ENCODE assay signal across 21 cellular contexts in genomic region chr3:122496529-122496928, GRCh38. TPM values are rescaled to one million over a fixed set of nuclear protein-coding genes. Genes with fewer than 3 reads are reported as not detected.
DNase-seq lines count a peak whose midpoint lies in the region; ATAC-seq, FAIRE-seq and TF ChIP-seq lines count a peak whose summit lies in the region.
"Had no signal": no experiment of that assay in that cellular context is flagged by ENCODE, and none has a peak within 500 bp of the region (broad histone marks: within the 10 kb centered on the region; RNA-seq: fewer than 3 reads in every experiment).

No MANE protein-coding gene starts in this region.

- FAIRE-seq in A549 (lab: Jason Lieb, UNC) = no peak
- no peak for FAIRE-seq in keratinocyte (lab: Jason Lieb, UNC)
- FAIRE-seq: endometrium had no signal

- H3K36me3 Mint-ChIP-seq in WTC11 = peaks cover 29% of the 10 kb centered on the region

- H3K9me1 ChIP-seq in keratinocyte (ENCODE audit: control insufficient read depth, extremely low read depth, insufficient read depth, low read length) = no peaks in the 10 kb centered on the region

- no peaks in the 10 kb centered on the region for H3K27me3 Mint-ChIP-seq in WTC11 (ENCODE audit: low read depth)
- H3K27me3 Mint-ChIP-seq: CD4-positive, alpha-beta memory T cell had no signal

- no peaks in the 10 kb centered on the region for H3K9me2 ChIP-seq in HCT116 (ENCODE audit: insufficient read depth)

- H3K36me3 ChIP-seq in HCT116 (ENCODE audit: control insufficient read depth in 1 of 2, insufficient read depth in 2 of 2, low read length in 2 of 2) (peaks cover 3% of the 10 kb centered on the region in 2 experiments; a peak in 3 of 4 replicates), keratinocyte (ENCODE audit: control insufficient read depth in 2 of 2, extremely low read depth in 1 of 2, insufficient read depth in 2 of 2, low read length in 2 of 2) (peaks cover 0 to 6% of the 10 kb centered on the region in 2 experiments), testis (ENCODE audit: low read depth, missing control alignments) (no peaks in the 10 kb centered on the region)

- WGBS in A549 (ENCODE audit: missing lambda C conversion rate) = 83% methylated on average over 2 of the region's 2 CpGs
- 70 to 82% methylated on average over 2 of the region's 2 CpGs for WGBS in testis, 2 donors

- H3K79me2 ChIP-seq in HCT116 (ENCODE audit: insufficient read depth, low read length) (peaks cover 81% of the 10 kb centered on the region), keratinocyte (ENCODE audit: control insufficient read depth, insufficient read depth, low read length) (peaks cover 30% of the 10 kb centered on the region)

- intact Hi-C loops in HCT116 (cut with micrococcal nuclease) (no loop called here), testis (cut with DNase I; ENCODE audit: low total_unique reads) (no loop called here)

- H3K9ac ChIP-seq in HCT116 (ENCODE audit: low read length) (no peak overlapping the region), keratinocyte (ENCODE audit: control insufficient read depth, extremely low read depth, insufficient read depth, low read length) (no peak overlapping the region)

- BruUV-seq in HCT116 (replicated peaks; lab: Mats Ljungman, UMichigan) = no TSS peak

- dilution Hi-C loops in keratinocyte (cut with MboI; ENCODE audit: extremely low pct_ligation_motif_present, low sequenced_read_pairs) = no loop called here

- peak overlapping the region; percentile 57 for H3K4me3 Mint-ChIP-seq in WTC11
- H3K4me3 Mint-ChIP-seq: CD4-positive, alpha-beta memory T cell; stimulated activated effector memory CD8-positive, alpha-beta T cell treated with anti-CD3 and anti-CD28 coated beads, Interleukin-12 subunit alpha, Interleukin-12 subunit beta, amount 100 ng/mL, for 72 hours had no signal

- CTCF ChIA-PET in A549 (lab: Yijun Ruan, JAX) (interaction anchor here (0.6 kb wide), 1 partner anchor 65 kb away, joined by 5 read pairs; no protein-coding TSS in a partner anchor), HCT116 (lab: Charles Lee) (interaction anchor here (1.0 kb wide), 1 partner anchor 112 kb away, joined by 3 read pairs; the partner anchor contains the start of gene FAM162A), WTC11 (lab: Charles Lee) (no interaction called here)

- H3K4me3 ChIP-seq in A549 = no peak overlapping the region
- no peak overlapping the region for H3K4me3 ChIP-seq in HCT116 (replicated peaks in 1 of 2; ENCODE audit: low read depth in 1 of 2, low read length in 2 of 2)
- no peak overlapping the region for H3K4me3 ChIP-seq in keratinocyte (ENCODE audit: control insufficient read depth in 2 of 3, extremely low read depth in 1 of 3, insufficient read depth in 2 of 3, low read depth in 1 of 3, low read length in 3 of 3)
- no peak overlapping the region for H3K4me3 ChIP-seq in testis
- H3K4me3 ChIP-seq: right atrium auricular region, upper lobe of right lung had no signal

- TF ChIP-seq POLR2A in A549 (IDR thresholded peaks at IDR 0.05; ENCODE audit: low read length) = no peak
- no peak for TF ChIP-seq POLR2A in HCT116 (IDR thresholded peaks at IDR 0.05; ENCODE audit: borderline replicate concordance, extremely low read depth, insufficient read depth, insufficient read length)
- no peak for TF ChIP-seq POLR2A in testis (IDR thresholded peaks at IDR 0.05)

- H3K27ac ChIP-seq in A549 = peak overlapping the region; percentile 42 to 68; a peak in 5 of 6 replicates
- no peak overlapping the region for H3K27ac ChIP-seq in HCT116 (ENCODE audit: low read depth, low read length)
- H3K27ac ChIP-seq in keratinocyte (ENCODE audit: control insufficient read depth, insufficient read depth, low read length) = peak overlapping the region; percentile 47
- H3K27ac ChIP-seq in testis = no peak overlapping the region
- H3K27ac ChIP-seq: right atrium auricular region, upper lobe of right lung had no signal

- H3K4me2 ChIP-seq in A549 = no peak overlapping the region
- H3K4me2 ChIP-seq in HCT116 (ENCODE audit: low read length) = peak overlapping the region; percentile 43; the same call in 1 of the 2 replicates
- H3K4me2 ChIP-seq in keratinocyte (ENCODE audit: control insufficient read depth, extremely low read depth, insufficient read depth, low read depth, low read length) = peak overlapping the region; percentile 38

- POLR2A ChIA-PET in A549 (lab: Yijun Ruan, JAX) = interaction anchor here (0.7 kb wide), 1 partner anchor 80 kb away, joined by 3 read pairs; the partner anchor contains the start of gene WDR5B
- POLR2A ChIA-PET in HCT116 (lab: Charles Lee) = no interaction called here
- POLR2A ChIA-PET in WTC11 (lab: Charles Lee) = no interaction called here

- peaks cover 45% of the 10 kb centered on the region for H3K4me1 Mint-ChIP-seq in WTC11

- no peaks in the 10 kb centered on the region for H3K9me3 Mint-ChIP-seq in WTC11
- H3K9me3 Mint-ChIP-seq: CD4-positive, alpha-beta memory T cell; stimulated activated effector memory CD8-positive, alpha-beta T cell treated with anti-CD3 and anti-CD28 coated beads, Interleukin-12 subunit alpha, Interleukin-12 subunit beta, amount 100 ng/mL, for 72 hours had no signal

- H2AFZ ChIP-seq in HCT116 (ENCODE audit: low read depth, low read length, poor library complexity, severe bottlenecking) (no peak overlapping the region), keratinocyte (ENCODE audit: control insufficient read depth, low read length) (no peak overlapping the region)

- ATAC-seq in A549 = no peak
- no peak for ATAC-seq in HCT116
- ATAC-seq in WTC11 = no peak
- no peak for ATAC-seq in GM21515 (IDR thresholded peaks at IDR 0.05; ENCODE audit: unreplicated experiment)
- ATAC-seq: stimulated activated effector memory CD8-positive, alpha-beta T cell treated with anti-CD3 and anti-CD28 coated beads, Interleukin-12 subunit alpha, Interleukin-12 subunit beta, amount 100 ng/mL, for 72 hours; upper lobe of right lung had no signal

- TF ChIP-seq RAD21 in A549 (conservative IDR thresholded peaks at IDR 0.05 in 1 of 2, IDR thresholded peaks at IDR 0.05 in 1 of 2) (no peak), HCT116 (IDR thresholded peaks at IDR 0.05; ENCODE audit: low read depth) (no peak)

- RAD21 ChIA-PET in HCT116 (lab: Charles Lee; ENCODE audit: low non-redundant PET in 1 of 2, low total read pairs in 2 of 2, uncharacterized antibody in 2 of 2, unreplicated experiment in 2 of 2) = no interaction called here

- DNase-seq in A549 (ENCODE audit: low read depth in 1 of 2, low spot score in 1 of 2) (no peak), HCT116 (ENCODE audit: low read depth, low spot score) (no peak), WTC11 (ENCODE audit: low spot score) (no peak), keratinocyte (ENCODE audit: low read depth, low spot score) (no peak), SIG-M5 (lab: John Stamatoyannopoulos, UW) (no peak), testis (no peak), NCI-H1048 (lab: John Stamatoyannopoulos, UW) (no peak)
- DNase-seq: activated CD4-positive, alpha-beta T cell treated with anti-CD3 and anti-CD28 coated beads for 4 hours; activated effector memory CD4-positive, alpha-beta T cell treated with Interleukin-2 at 50 U/mL for 16 hours; amniotic stem cell; CD4-positive, alpha-beta memory T cell; cerebellar nuclear complex; DMS79; NCI-H1694 treated with DMSO at 0.1 percent for 48 hours; NCI-H2227 treated with DMSO at 0.1 percent for 48 hours; stimulated activated CD4-positive, alpha-beta T cell treated with anti-CD3 and anti-CD28 coated beads, Interleukin-15, amount 100 ng/mL, for 24 hours; upper lobe of right lung had no signal

- no peak for TF ChIP-seq CTCF in A549 (IDR thresholded peaks at IDR 0.05)
- TF ChIP-seq CTCF in HCT116 (IDR thresholded peaks at IDR 0.05 in 2 of 3, conservative IDR thresholded peaks at IDR 0.05 in 1 of 3; ENCODE audit: borderline replicate concordance in 1 of 3, insufficient read depth in 1 of 3, low read depth in 2 of 3, low read length in 2 of 3) = no peak
- no peak for TF ChIP-seq CTCF in WTC11 (IDR thresholded peaks at IDR 0.05)
- no peak for TF ChIP-seq CTCF in keratinocyte (optimal IDR thresholded peaks at IDR 0.05 in 1 of 3, IDR thresholded peaks at IDR 0.05 in 1 of 3, conservative IDR thresholded peaks at IDR 0.05 in 1 of 3; ENCODE audit: extremely low read depth in 1 of 3, insufficient read depth in 2 of 3, low read length in 3 of 3)
- no peak for TF ChIP-seq CTCF in testis (IDR thresholded peaks at IDR 0.05)

- H3K27me3 ChIP-seq in HCT116 (ENCODE audit: insufficient read depth, low read length) = no peaks in the 10 kb centered on the region
- H3K27me3 ChIP-seq in keratinocyte (ENCODE audit: control insufficient read depth, extremely low read depth, insufficient read depth, low read length) = no peaks in the 10 kb centered on the region
- H3K27me3 ChIP-seq in testis = no peaks in the 10 kb centered on the region
- H3K27me3 ChIP-seq: right atrium auricular region, upper lobe of right lung had no signal

- H3K27ac Mint-ChIP-seq in WTC11 = peak overlapping the region; percentile 97
- H3K27ac Mint-ChIP-seq: stimulated activated effector memory CD8-positive, alpha-beta T cell treated with anti-CD3 and anti-CD28 coated beads, Interleukin-12 subunit alpha, Interleukin-12 subunit beta, amount 100 ng/mL, for 72 hours had no signal

- H3K4me1 ChIP-seq in A549 = peaks cover 7% of the 10 kb centered on the region; the same call in 1 of the 3 replicates
- peaks cover 2 to 26% of the 10 kb centered on the region in 2 experiments; a peak in 3 of 4 replicates for H3K4me1 ChIP-seq in HCT116 (ENCODE audit: control insufficient read depth in 1 of 2, insufficient read depth in 2 of 2, low read length in 2 of 2)
- peaks cover 35% of the 10 kb centered on the region for H3K4me1 ChIP-seq in keratinocyte (ENCODE audit: control insufficient read depth, extremely low read depth, insufficient read depth, low read length)
- no peaks in the 10 kb centered on the region for H3K4me1 ChIP-seq in testis

- peaks cover 7% of the 10 kb centered on the region; the same call in 1 of the 2 replicates for H4K20me1 ChIP-seq in HCT116 (ENCODE audit: insufficient read depth)
- H4K20me1 ChIP-seq in keratinocyte (ENCODE audit: control insufficient read depth, extremely low read depth, insufficient read depth, low read length) = peaks cover 3% of the 10 kb centered on the region

- TF ChIP-seq EP300 in A549 (IDR thresholded peaks at IDR 0.05) = no peak

- H3K9me3 ChIP-seq in A549 (no peaks in the 10 kb centered on the region), HCT116 (ENCODE audit: control insufficient read depth in 1 of 2, insufficient read depth in 1 of 2, low read depth in 1 of 2, low read length in 2 of 2) (no peaks in the 10 kb centered on the region), keratinocyte (ENCODE audit: control insufficient read depth, low read depth, low read length) (no peaks in the 10 kb centered on the region), testis (no peaks in the 10 kb centered on the region)
- H3K9me3 ChIP-seq: right atrium auricular region, upper lobe of right lung had no signal

RNA-seq across cellular contexts. Expression of gene KPNA1, which starts 18.2 kb away (rescaled TPM):
- polyA plus RNA-seq in A549 (2011; rRNA removed) = 81.8 and 86.6 TPM in 2 replicates
- polyA plus RNA-seq in A549 (2012; cell fraction: cytosol; rRNA removed) = 19.6 and 25.4 TPM in 2 replicates
- polyA plus RNA-seq in A549 (2012; cell fraction: nucleus; rRNA removed) = 14.9 and 20.9 TPM in 2 replicates
- 48.1 to 50.7 TPM (median 48.9 TPM) in 3 replicates for polyA plus RNA-seq in A549 (2017; fragmentation: RNase III; extraction: RNeasy Plus Mini Kit Qiagen cat#74134 plus additional on column Dnase treatment)
- polyA minus RNA-seq in A549 (2011; rRNA and poly(A)+ RNA removed) = 56.5 and 78.2 TPM in 2 replicates
- 73.4 TPM for total RNA-seq in HCT116 (2021; ENCODE audit: unreplicated experiment)
- polyA plus RNA-seq in HCT116 (2012) = 15.6 and 23.3 TPM in 2 replicates
- 53.8 to 58.8 TPM (median 58.2 TPM) in 3 replicates for total RNA-seq in WTC11 (2021)
- polyA plus RNA-seq in keratinocyte = 59.4 to 66.7 TPM (median 61.4 TPM) in 3 replicates
- 75.1 TPM for polyA plus RNA-seq in keratinocyte (2011; ENCODE audit: low read depth)
- polyA plus RNA-seq in keratinocyte (2011; cell fraction: cytosol; rRNA removed) = 44.0 and 104 TPM in 2 replicates
- 81.2 and 84.6 TPM in 2 replicates for polyA plus RNA-seq in keratinocyte (2011; cell fraction: nucleus; rRNA removed)
- polyA plus RNA-seq in keratinocyte (2012; ENCODE audit: low replicate concordance) = 58.3 and 66.0 TPM in 2 replicates
- polyA minus RNA-seq in keratinocyte = 77.6 to 91.5 TPM (median 80.5 TPM) in 3 replicates
- polyA minus RNA-seq in keratinocyte (2011; cell fraction: cytosol; rRNA and poly(A)+ RNA removed) = 38.6 TPM
- polyA minus RNA-seq in keratinocyte (2011; cell fraction: nucleus; rRNA and poly(A)+ RNA removed) = 32.2 and 71.0 TPM in 2 replicates
- total RNA-seq in testis = 10 to 100 TPM; 48.1 to 64.0 TPM
- polyA plus RNA-seq in testis (ENCODE audit: insufficient read depth, low read depth, low replicate concordance) = 88.2 TPM

Comparison
In these comparisons a context has a peak if more than half of its experiments do, and no peak if none do; other contexts are left out.
1. H3K27ac ChIP-seq: peak in A549 (2 of 2) and keratinocyte (single experiment); none in HCT116 (single experiment) and testis (0 of 2).